In genomic region chr1:240352769-240353168, GRCh38 we compare ENCODE assay signal across 17 cellular contexts.
DNase-seq lines count a peak whose midpoint lies in the region; ATAC-seq and TF ChIP-seq lines count a peak whose summit lies in the region.
"Had no signal": no experiment of that assay in that cellular context is flagged by ENCODE, and none has a peak within 500 bp of the region (broad histone marks: within the 10 kb centered on the region; RNA-seq: fewer than 3 reads in every experiment).

No MANE protein-coding gene starts in this region.

- H3K4me3 ChIP-seq in fibroblast of mammary gland (ENCODE audit: control insufficient read depth, low read depth, low read length) = no peak overlapping the region
- H3K4me3 ChIP-seq: psoas muscle, suprapubic skin had no signal

- no peak for TF ChIP-seq CTCF in fibroblast of mammary gland (conservative IDR thresholded peaks at IDR 0.05; ENCODE audit: control insufficient read depth, insufficient read depth, low read depth, low read length)

- peak; percentile 65 for DNase-seq in DMS53 treated with DMSO at 0.1 percent for 48 hours (lab: John Stamatoyannopoulos, UW; ENCODE audit: unreplicated experiment)
- DNase-seq in MV-4-11 (lab: John Stamatoyannopoulos, UW) = peak; percentile 41
- peak; percentile 45 for DNase-seq in fibroblast of mammary gland (ENCODE audit: low read depth)
- DNase-seq in pons (ENCODE audit: low spot score) = peak; percentile 5
- DNase-seq in inferior parietal cortex (ENCODE audit: extremely low spot score) = no peak
- no peak for DNase-seq in central memory CD4-positive, alpha-beta T cell
- DNase-seq: activated gamma-delta T cell; aorta; effector CD4-positive, alpha-beta T cell; foreskin keratinocyte; GF-D8; NCI-H1048; psoas muscle; SHP77 had no signal

- ATAC-seq in GM19455 (IDR thresholded peaks at IDR 0.05; ENCODE audit: unreplicated experiment) = no peak
- ATAC-seq in HG02642 (IDR thresholded peaks at IDR 0.05; ENCODE audit: poor library complexity, unreplicated experiment) = no peak
- ATAC-seq: foreskin keratinocyte, psoas muscle had no signal

Comparison
In these comparisons a context has a peak if more than half of its experiments do, and no peak if none do; other contexts are left out.
1. DNase-seq: peak in DMS53 treated with DMSO at 0.1 percent for 48 hours (single experiment), MV-4-11 (single experiment), fibroblast of mammary gland (single experiment) and pons (single experiment); none in inferior parietal cortex (single experiment) and central memory CD4-positive, alpha-beta T cell (single experiment).